In genomic region chr3:186826316-186826977, GRCh38 we compare ENCODE assay signal across 8 cellular contexts. TPM values are rescaled to one million over a fixed set of nuclear protein-coding genes. Genes with fewer than 3 reads are reported as not detected.
DNase-seq lines count a peak whose midpoint lies in the region; ATAC-seq and TF ChIP-seq lines count a peak whose summit lies in the region.

No MANE protein-coding gene starts in this region.

- in situ Hi-C loops in Panc1 (cut with HindIII; ENCODE audit: low pct_unique_long_range_greater_than_20kb, low sequenced_read_pairs), result no loop called here

- BruUV-seq in Panc1 (replicated peaks; lab: Mats Ljungman, UMichigan), result TSS peak; percentile 86

- H3K27me3 Mint-ChIP-seq in neural crest cell (ENCODE audit: low read depth), result peaks cover 78% of the 10 kb centered on the region

- no peak overlapping the region for H3K27ac Mint-ChIP-seq in neural crest cell (ENCODE audit: unreplicated experiment)

- CTCF ChIA-PET in Panc1 (lab: Charles Lee), result no interaction called here

- POLR2A ChIA-PET in Panc1 (lab: Charles Lee), result no interaction called here

- no peaks in the 10 kb centered on the region for H3K9me2 ChIP-seq in DOHH2 (replicated peaks; ENCODE audit: control insufficient read depth, low read length)

- intact Hi-C loops in Panc1 (cut with micrococcal nuclease; ENCODE audit: unreplicated experiment), result no loop called here

- ATAC-seq in Panc1 (0 out of 2 replicates have a peak, but pooled peaks have one; percentile 2), GM18520 (IDR thresholded peaks at IDR 0.05; ENCODE audit: unreplicated experiment) (no peak), HG03342 (IDR thresholded peaks at IDR 0.05; ENCODE audit: unreplicated experiment) (no peak)

- H3K27me3 ChIP-seq in DOHH2 (ENCODE audit: control insufficient read depth, low read length) (peaks cover 36% of the 10 kb centered on the region), Panc1 (ENCODE audit: control insufficient read depth, insufficient read depth, low read length) (peaks cover 36% of the 10 kb centered on the region)

- H3K4me3 ChIP-seq in DOHH2 (ENCODE audit: low read length), result peak overlapping the region; percentile 80
- peak overlapping the region; percentile 46 to 65 for H3K4me3 ChIP-seq in Panc1 (ENCODE audit: low read depth in 2 of 2, low read length in 2 of 2)

- H3K27ac ChIP-seq in DOHH2 (ENCODE audit: low read depth, low read length) (no peak overlapping the region), Panc1 (ENCODE audit: low read length) (no peak overlapping the region; the same call in 1 of the 2 replicates)

- peaks cover 33% of the 10 kb centered on the region for H3K4me1 ChIP-seq in DOHH2 (ENCODE audit: control insufficient read depth, low read length)
- 0 out of 2 replicates have a peak, but pooled peaks cover 3% of the 10 kb centered on the region for H3K4me1 ChIP-seq in Panc1 (ENCODE audit: control insufficient read depth, insufficient read depth, low read length)

- peak overlapping the region; percentile 96 for H3K4me2 ChIP-seq in DOHH2 (ENCODE audit: low read length)

- TF ChIP-seq CTCF in DOHH2 (IDR thresholded peaks at IDR 0.05; ENCODE audit: low read depth, low read length, poor library complexity, severe bottlenecking) (no peak), Panc1 (IDR thresholded peaks at IDR 0.05) (no peak), neural crest cell (conservative IDR thresholded peaks at IDR 0.05) (no peak)

- H3K9me3 ChIP-seq in DOHH2 (ENCODE audit: control insufficient read depth, insufficient read depth, low read length) (no peaks in the 10 kb centered on the region), Panc1 (ENCODE audit: control insufficient read depth, insufficient read depth, low read depth, low read length) (no peaks in the 10 kb centered on the region)

- no peaks in the 10 kb centered on the region for H4K20me1 ChIP-seq in DOHH2 (ENCODE audit: control insufficient read depth, insufficient read depth, low read depth, low read length)

- H3K36me3 Mint-ChIP-seq in neural crest cell (ENCODE audit: low read depth), result no peaks in the 10 kb centered on the region

- peaks cover 31% of the 10 kb centered on the region for H3K4me1 Mint-ChIP-seq in neural crest cell

- DNase-seq in Panc1 (ENCODE audit: low read depth, low spot score) (no peak), neural crest cell (ENCODE audit: low read depth, low spot score) (no peak), GF-D8 (lab: John Stamatoyannopoulos, UW) (no peak), activated gamma-delta T cell treated with Interleukin-2 at 50 U/mL for 16 hours (no peak)
- peak; percentile 6 for DNase-seq in effector CD4-positive, alpha-beta T cell

- peaks cover 13% of the 10 kb centered on the region for H3K79me2 ChIP-seq in DOHH2 (ENCODE audit: control insufficient read depth, low read length)

- H3K36me3 ChIP-seq in DOHH2 (ENCODE audit: control insufficient read depth, low read length) (no peaks in the 10 kb centered on the region), Panc1 (ENCODE audit: control insufficient read depth, insufficient read depth, low read length) (no peaks in the 10 kb centered on the region; the same call in 1 of the 2 replicates)

- no peaks in the 10 kb centered on the region for H3K9me3 Mint-ChIP-seq in neural crest cell

- peak overlapping the region; percentile 83 for H3K4me3 Mint-ChIP-seq in neural crest cell

- H3F3A ChIP-seq in DOHH2 (ENCODE audit: control insufficient read depth, insufficient read depth), result peaks cover 9% of the 10 kb centered on the region; the same call in 1 of the 2 replicates

RNA-seq across cellular contexts. Expression of gene ADIPOQ, which starts 16.1 kb away (rescaled TPM):
- total RNA-seq in Panc1 (2021; ENCODE audit: unreplicated experiment), result not detected
- polyA plus RNA-seq in Panc1 (2012; ENCODE audit: insufficient read length), result not detected
- not detected in 2 replicates for total RNA-seq in neural crest cell

RNA-seq across cellular contexts. Expression of gene RFC4, which starts 20.2 kb away (rescaled TPM):
- total RNA-seq in Panc1 (2021; ENCODE audit: unreplicated experiment) (70.7 TPM), neural crest cell (105 and 107 TPM in 2 replicates)
- polyA plus RNA-seq in Panc1 (2012; ENCODE audit: insufficient read length), result 28.4 TPM

RNA-seq across cellular contexts. Expression of gene EIF4A2, which starts 43.1 kb away (rescaled TPM):
- total RNA-seq in Panc1 (2021; ENCODE audit: unreplicated experiment) (219 TPM), neural crest cell (364 and 369 TPM in 2 replicates)
- polyA plus RNA-seq in Panc1 (2012; ENCODE audit: insufficient read length), result 126 TPM
